In genomic region chr2:195648780-195649179, GRCh38 we compare ENCODE assay signal across 18 cellular contexts. TPM values are rescaled to one million over a fixed set of nuclear protein-coding genes. Genes with fewer than 3 reads are reported as not detected.
DNase-seq lines count a peak whose midpoint lies in the region; ATAC-seq, FAIRE-seq and TF ChIP-seq lines count a peak whose summit lies in the region.
"Had no signal": no experiment of that assay in that cellular context is flagged by ENCODE, and none has a peak within 500 bp of the region (broad histone marks: within the 10 kb centered on the region; RNA-seq: fewer than 3 reads in every experiment).

No MANE protein-coding gene starts in this region.

- peak; percentile 17 for ATAC-seq in CD4-positive, alpha-beta T cell (ENCODE audit: poor library complexity)
- ATAC-seq in esophagus mucosa (no peak), HG02852 (IDR thresholded peaks at IDR 0.05; ENCODE audit: unreplicated experiment) (no peak)
- ATAC-seq: activated T-helper 17 cell treated with anti-CD3 and anti-CD28 coated beads, Interleukin-2, amount 50 U/mL, for 72 hours; heart right ventricle had no signal

- dilution Hi-C loops in keratinocyte (cut with MboI; ENCODE audit: extremely low pct_ligation_motif_present, low sequenced_read_pairs): no loop called here

- CTCF ChIA-PET in CD4-positive, alpha-beta T cell (lab: Charles Lee): no interaction called here

- peaks cover 15% of the 10 kb centered on the region for H3K4me1 Mint-ChIP-seq in CD4-positive, alpha-beta T cell (ENCODE audit: low read depth)
- peaks cover 20% of the 10 kb centered on the region for H3K4me1 Mint-ChIP-seq in T-helper 2 cell treated with Interferon-gamma antibody and Interleukin-4, amounts not matched to agents 5 μg/mL and 100 μg/mL, for 36 hours (ENCODE audit: low read depth)
- H3K4me1 Mint-ChIP-seq: activated T-helper 17 cell treated with anti-CD3 and anti-CD28 coated beads, Interleukin-2, amount 50 U/mL, for 72 hours had no signal

- H3K4me3 ChIP-seq in Karpas-422 (ENCODE audit: low read length) (peak overlapping the region; percentile 58; the same call in 1 of the 2 replicates), keratinocyte (ENCODE audit: control insufficient read depth in 2 of 3, extremely low read depth in 1 of 3, insufficient read depth in 2 of 3, low read depth in 1 of 3, low read length in 3 of 3) (no peak overlapping the region)
- H3K4me3 ChIP-seq: heart right ventricle, left ventricle myocardium inferior, SJCRH30 had no signal

- H3K79me2 ChIP-seq in Karpas-422 (ENCODE audit: low read length): no peaks in the 10 kb centered on the region
- H3K79me2 ChIP-seq in keratinocyte (ENCODE audit: control insufficient read depth, insufficient read depth, low read length): no peaks in the 10 kb centered on the region

- H3K9ac ChIP-seq in Karpas-422 (ENCODE audit: low read length) (peak overlapping the region; percentile 70), keratinocyte (ENCODE audit: control insufficient read depth, extremely low read depth, insufficient read depth, low read length) (no peak overlapping the region)

- intact Hi-C loops in CD4-positive, alpha-beta T cell (cut with DNase I, micrococcal nuclease): no loop called here

- H3K4me2 ChIP-seq in Karpas-422 (ENCODE audit: low read depth, low read length, poor library complexity, severe bottlenecking) (peak overlapping the region; percentile 86), keratinocyte (ENCODE audit: control insufficient read depth, extremely low read depth, insufficient read depth, low read depth, low read length) (no peak overlapping the region)

- no peaks in the 10 kb centered on the region for H3K27me3 Mint-ChIP-seq in CD4-positive, alpha-beta T cell
- no peaks in the 10 kb centered on the region for H3K27me3 Mint-ChIP-seq in T-helper 2 cell treated with Interferon-gamma antibody and Interleukin-4, amounts not matched to agents 5 μg/mL and 100 μg/mL, for 36 hours (ENCODE audit: low read depth)
- H3K27me3 Mint-ChIP-seq: activated T-helper 17 cell treated with anti-CD3 and anti-CD28 coated beads, Interleukin-2, amount 50 U/mL, for 72 hours had no signal

- H3K9me2 ChIP-seq in Karpas-422 (replicated peaks; ENCODE audit: insufficient read depth, low read length): no peaks in the 10 kb centered on the region

- 0 out of 2 replicates have a peak overlapping the region, but pooled peaks have one; percentile 8 for H2AFZ ChIP-seq in Karpas-422 (ENCODE audit: low read length)
- H2AFZ ChIP-seq in keratinocyte (ENCODE audit: control insufficient read depth, low read length): peak overlapping the region; percentile 44

- no peaks in the 10 kb centered on the region for H3K27me3 ChIP-seq in CD4-positive, alpha-beta T cell (ENCODE audit: control insufficient read depth, insufficient read depth, low read length)
- H3K27me3 ChIP-seq in Karpas-422 (ENCODE audit: low read length) (no peaks in the 10 kb centered on the region), keratinocyte (ENCODE audit: control insufficient read depth, extremely low read depth, insufficient read depth, low read length) (no peaks in the 10 kb centered on the region)
- H3K27me3 ChIP-seq: heart right ventricle, SJCRH30 had no signal

- H3K36me3 ChIP-seq in Karpas-422 (ENCODE audit: insufficient read depth, low read length): no peaks in the 10 kb centered on the region
- no peaks in the 10 kb centered on the region for H3K36me3 ChIP-seq in keratinocyte (ENCODE audit: control insufficient read depth in 2 of 2, extremely low read depth in 1 of 2, insufficient read depth in 2 of 2, low read length in 2 of 2)
- H3K36me3 ChIP-seq: heart right ventricle, left ventricle myocardium inferior, SJCRH30 had no signal

- no peak overlapping the region for H3K27ac ChIP-seq in CD4-positive, alpha-beta T cell (ENCODE audit: low read depth, low read length)
- H3K27ac ChIP-seq in Karpas-422 (ENCODE audit: low read length) (peak overlapping the region; percentile 99), keratinocyte (ENCODE audit: control insufficient read depth, insufficient read depth, low read length) (no peak overlapping the region)
- H3K27ac ChIP-seq: C4-2B, left ventricle myocardium inferior, SJCRH30 had no signal

- H3K9me3 Mint-ChIP-seq in CD4-positive, alpha-beta T cell: peaks cover 3% of the 10 kb centered on the region
- H3K9me3 Mint-ChIP-seq in T-helper 2 cell treated with Interferon-gamma antibody and Interleukin-4, amounts not matched to agents 5 μg/mL and 100 μg/mL, for 36 hours: no peaks in the 10 kb centered on the region
- H3K9me3 Mint-ChIP-seq: activated T-helper 17 cell treated with anti-CD3 and anti-CD28 coated beads, Interleukin-2, amount 50 U/mL, for 72 hours had no signal

- no peaks in the 10 kb centered on the region for H4K20me1 ChIP-seq in Karpas-422 (ENCODE audit: insufficient read depth, low read depth, low read length)
- H4K20me1 ChIP-seq in keratinocyte (ENCODE audit: control insufficient read depth, extremely low read depth, insufficient read depth, low read length): no peaks in the 10 kb centered on the region

- no peak for TF ChIP-seq CTCF in CD4-positive, alpha-beta T cell (IDR thresholded peaks at IDR 0.05)
- TF ChIP-seq CTCF in keratinocyte (optimal IDR thresholded peaks at IDR 0.05 in 1 of 3, IDR thresholded peaks at IDR 0.05 in 1 of 3, conservative IDR thresholded peaks at IDR 0.05 in 1 of 3; ENCODE audit: extremely low read depth in 1 of 3, insufficient read depth in 2 of 3, low read length in 3 of 3) (no peak), D721Med (IDR thresholded peaks at IDR 0.05; ENCODE audit: insufficient read depth, missing control alignments) (no peak)

- H3K27ac Mint-ChIP-seq in CD4-positive, alpha-beta T cell: peak overlapping the region; percentile 37
- H3K27ac Mint-ChIP-seq in T-helper 2 cell treated with Interferon-gamma antibody and Interleukin-4, amounts not matched to agents 5 μg/mL and 100 μg/mL, for 36 hours: peak overlapping the region; percentile 66
- H3K27ac Mint-ChIP-seq: activated T-helper 17 cell treated with anti-CD3 and anti-CD28 coated beads, Interleukin-2, amount 50 U/mL, for 72 hours had no signal

- DNase-seq in CD4-positive, alpha-beta T cell: no peak
- DNase-seq in Karpas-422 (peak; percentile 46), keratinocyte (ENCODE audit: low read depth, low spot score) (no peak), HUDEP-2 (lab: John Stamatoyannopoulos, UW; ENCODE audit: unreplicated experiment in 76 of 76) (no peak), D721Med (ENCODE audit: insufficient read length, low spot score) (no peak)
- DNase-seq in T-helper 2 cell treated with Interferon-gamma antibody and Interleukin-4, amounts not matched to agents 5 μg/mL and 100 μg/mL, for 36 hours (ENCODE audit: low spot score): no peak
- DNase-seq: caudate nucleus, GF-D8, heart right ventricle, left ventricle myocardium inferior, NCI-H187, NCI-H526 treated with DMSO at 0.1 percent for 48 hours, SJCRH30 had no signal

- POLR2A ChIA-PET in CD4-positive, alpha-beta T cell (lab: Charles Lee): no interaction called here

- H3K4me1 ChIP-seq in Karpas-422 (ENCODE audit: low read length) (peaks cover 75% of the 10 kb centered on the region), keratinocyte (ENCODE audit: control insufficient read depth, extremely low read depth, insufficient read depth, low read length) (no peaks in the 10 kb centered on the region)
- H3K4me1 ChIP-seq: left ventricle myocardium inferior, SJCRH30 had no signal

- H3K36me3 Mint-ChIP-seq in CD4-positive, alpha-beta T cell (ENCODE audit: low read depth): no peaks in the 10 kb centered on the region
- no peaks in the 10 kb centered on the region for H3K36me3 Mint-ChIP-seq in T-helper 2 cell treated with Interferon-gamma antibody and Interleukin-4, amounts not matched to agents 5 μg/mL and 100 μg/mL, for 36 hours (ENCODE audit: low read depth)

- no peak for FAIRE-seq in keratinocyte (lab: Jason Lieb, UNC)
- no peak for FAIRE-seq in D721Med (lab: Jason Lieb, UNC)
- FAIRE-seq: endothelial cell of umbilical vein had no signal

- H3K9me3 ChIP-seq in CD4-positive, alpha-beta T cell (ENCODE audit: control insufficient read depth, low read length): no peaks in the 10 kb centered on the region
- H3K9me3 ChIP-seq in Karpas-422 (ENCODE audit: low read length) (no peaks in the 10 kb centered on the region), keratinocyte (ENCODE audit: control insufficient read depth, low read depth, low read length) (no peaks in the 10 kb centered on the region)
- H3K9me3 ChIP-seq: heart right ventricle, left ventricle myocardium inferior, SJCRH30 had no signal

- no peaks in the 10 kb centered on the region for H3K9me1 ChIP-seq in keratinocyte (ENCODE audit: control insufficient read depth, extremely low read depth, insufficient read depth, low read length)

- peak overlapping the region; percentile 25 for H3K4me3 Mint-ChIP-seq in CD4-positive, alpha-beta T cell
- H3K4me3 Mint-ChIP-seq in T-helper 2 cell treated with Interferon-gamma antibody and Interleukin-4, amounts not matched to agents 5 μg/mL and 100 μg/mL, for 36 hours: peak overlapping the region; percentile 74
- H3K4me3 Mint-ChIP-seq: activated T-helper 17 cell treated with anti-CD3 and anti-CD28 coated beads, Interleukin-2, amount 50 U/mL, for 72 hours had no signal

RNA-seq across cellular contexts. Expression of gene SLC39A10, which starts 8.2 kb away (rescaled TPM):
- total RNA-seq in CD4-positive, alpha-beta T cell: 10 to 100 TPM; 38.2 to 39.4 TPM
- 55.1 and 112 TPM in 2 replicates for total RNA-seq in Karpas-422 (2014; rRNA removed; shearing (Covaris generic); ENCODE audit: low replicate concordance)
- 14.6 to 19.4 TPM (median 14.9 TPM) in 3 replicates for polyA plus RNA-seq in keratinocyte
- polyA plus RNA-seq in keratinocyte (2011; ENCODE audit: low read depth): 9.3 TPM
- polyA plus RNA-seq in keratinocyte (2011; cell fraction: cytosol; rRNA removed): 2.9 and 6.6 TPM in 2 replicates
- 31.2 and 33.4 TPM in 2 replicates for polyA plus RNA-seq in keratinocyte (2011; cell fraction: nucleus; rRNA removed)
- polyA plus RNA-seq in keratinocyte (2012; ENCODE audit: low replicate concordance): 6.8 and 13.7 TPM in 2 replicates
- polyA minus RNA-seq in keratinocyte: 13.8 to 67.8 TPM (median 36.9 TPM) in 3 replicates
- 15.9 TPM for polyA minus RNA-seq in keratinocyte (2011; cell fraction: cytosol; rRNA and poly(A)+ RNA removed)
- 49.1 and 98.7 TPM in 2 replicates for polyA minus RNA-seq in keratinocyte (2011; cell fraction: nucleus; rRNA and poly(A)+ RNA removed)
- total RNA-seq in esophagus mucosa: 6.1 TPM
